1 cellular context compared by ENCODE assay signal in the genomic region with DNA sequence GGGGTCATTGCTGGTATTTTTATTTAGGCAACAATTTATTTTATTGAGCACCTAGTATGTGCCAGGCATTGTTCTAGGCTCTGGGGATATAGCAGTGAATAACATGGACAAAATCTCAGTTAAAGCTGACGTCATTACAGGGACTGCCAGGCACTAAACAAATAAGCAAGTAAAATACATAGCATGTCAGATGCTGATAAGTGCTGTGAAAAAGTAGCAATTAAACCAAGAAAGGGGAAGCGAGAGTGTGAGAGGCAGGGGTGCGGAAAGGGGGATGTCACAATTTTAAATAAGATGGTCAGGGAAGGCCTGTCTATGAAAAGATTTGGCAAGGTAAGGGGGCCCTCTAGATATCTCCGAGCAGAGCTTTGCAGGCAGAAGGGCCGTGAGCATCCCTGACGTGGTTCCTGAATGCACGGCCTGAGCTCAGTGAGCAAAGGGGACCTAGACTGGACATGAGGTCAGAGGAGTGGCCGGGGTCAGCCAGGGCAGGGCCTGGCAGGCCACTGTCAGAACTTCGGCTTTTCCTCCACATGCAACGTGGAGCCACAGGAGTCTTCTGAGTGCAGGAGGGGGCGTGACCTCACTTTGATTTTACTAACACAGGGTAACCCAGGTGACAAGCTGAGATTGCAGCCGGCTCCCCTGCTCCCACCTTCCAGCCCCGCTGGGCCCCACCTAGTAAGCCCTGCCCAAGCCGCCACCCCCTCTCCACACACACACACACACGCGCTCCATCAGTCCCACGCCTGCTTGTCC.
TF ChIP-seq lines count a peak whose summit lies in the region.

No MANE protein-coding gene starts in this region.

TF ChIP-seq in HepG2, 621 proteins besides CTCF, POLR2A, EP300 and RAD21 (continued from another document):
- no peak for TF ChIP-seq HDAC6 (IDR thresholded peaks at IDR 0.05; ENCODE audit: low read depth, low read length)
- no peak for TF ChIP-seq RBM39 (IDR thresholded peaks at IDR 0.05; ENCODE audit: low read depth, low read length, poor library complexity, severe bottlenecking)
- peak; percentile 14 for TF ChIP-seq HNRNPLL (IDR thresholded peaks at IDR 0.05; ENCODE audit: low read depth, low read length, poor library complexity, severe bottlenecking)
- TF ChIP-seq TARDBP (CRISPR knock-in tag; IDR thresholded peaks at IDR 0.05): no peak
- no peak for TF ChIP-seq PRDM15 (CRISPR knock-in tag; IDR thresholded peaks at IDR 0.05)
- no peak for TF ChIP-seq ZNF678 (CRISPR knock-in tag; IDR thresholded peaks at IDR 0.05)
- no peak for TF ChIP-seq CHD4 (IDR thresholded peaks at IDR 0.05; ENCODE audit: borderline replicate concordance, low read length)
- TF ChIP-seq, protein P1, sequence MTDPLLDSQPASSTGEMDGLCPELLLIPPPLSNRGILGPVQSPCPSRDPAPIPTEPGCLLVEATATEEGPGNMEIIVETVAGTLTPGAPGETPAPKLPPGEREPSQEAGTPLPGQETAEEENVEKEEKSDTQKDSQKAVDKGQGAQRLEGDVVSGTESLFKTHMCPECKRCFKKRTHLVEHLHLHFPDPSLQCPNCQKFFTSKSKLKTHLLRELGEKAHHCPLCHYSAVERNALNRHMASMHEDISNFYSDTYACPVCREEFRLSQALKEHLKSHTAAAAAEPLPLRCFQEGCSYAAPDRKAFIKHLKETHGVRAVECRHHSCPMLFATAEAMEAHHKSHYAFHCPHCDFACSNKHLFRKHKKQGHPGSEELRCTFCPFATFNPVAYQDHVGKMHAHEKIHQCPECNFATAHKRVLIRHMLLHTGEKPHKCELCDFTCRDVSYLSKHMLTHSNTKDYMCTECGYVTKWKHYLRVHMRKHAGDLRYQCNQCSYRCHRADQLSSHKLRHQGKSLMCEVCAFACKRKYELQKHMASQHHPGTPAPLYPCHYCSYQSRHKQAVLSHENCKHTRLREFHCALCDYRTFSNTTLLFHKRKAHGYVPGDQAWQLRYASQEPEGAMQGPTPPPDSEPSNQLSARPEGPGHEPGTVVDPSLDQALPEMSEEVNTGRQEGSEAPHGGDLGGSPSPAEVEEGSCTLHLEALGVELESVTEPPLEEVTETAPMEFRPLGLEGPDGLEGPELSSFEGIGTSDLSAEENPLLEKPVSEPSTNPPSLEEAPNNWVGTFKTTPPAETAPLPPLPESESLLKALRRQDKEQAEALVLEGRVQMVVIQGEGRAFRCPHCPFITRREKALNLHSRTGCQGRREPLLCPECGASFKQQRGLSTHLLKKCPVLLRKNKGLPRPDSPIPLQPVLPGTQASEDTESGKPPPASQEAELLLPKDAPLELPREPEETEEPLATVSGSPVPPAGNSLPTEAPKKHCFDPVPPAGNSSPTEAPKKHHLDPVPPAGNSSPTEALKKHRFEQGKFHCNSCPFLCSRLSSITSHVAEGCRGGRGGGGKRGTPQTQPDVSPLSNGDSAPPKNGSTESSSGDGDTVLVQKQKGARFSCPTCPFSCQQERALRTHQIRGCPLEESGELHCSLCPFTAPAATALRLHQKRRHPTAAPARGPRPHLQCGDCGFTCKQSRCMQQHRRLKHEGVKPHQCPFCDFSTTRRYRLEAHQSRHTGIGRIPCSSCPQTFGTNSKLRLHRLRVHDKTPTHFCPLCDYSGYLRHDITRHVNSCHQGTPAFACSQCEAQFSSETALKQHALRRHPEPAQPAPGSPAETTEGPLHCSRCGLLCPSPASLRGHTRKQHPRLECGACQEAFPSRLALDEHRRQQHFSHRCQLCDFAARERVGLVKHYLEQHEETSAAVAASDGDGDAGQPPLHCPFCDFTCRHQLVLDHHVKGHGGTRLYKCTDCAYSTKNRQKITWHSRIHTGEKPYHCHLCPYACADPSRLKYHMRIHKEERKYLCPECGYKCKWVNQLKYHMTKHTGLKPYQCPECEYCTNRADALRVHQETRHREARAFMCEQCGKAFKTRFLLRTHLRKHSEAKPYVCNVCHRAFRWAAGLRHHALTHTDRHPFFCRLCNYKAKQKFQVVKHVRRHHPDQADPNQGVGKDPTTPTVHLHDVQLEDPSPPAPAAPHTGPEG (CRISPR knock-in tag; IDR thresholded peaks at IDR 0.05): no peak
